25 cellular contexts compared by ENCODE assay signal in the genomic region with DNA sequence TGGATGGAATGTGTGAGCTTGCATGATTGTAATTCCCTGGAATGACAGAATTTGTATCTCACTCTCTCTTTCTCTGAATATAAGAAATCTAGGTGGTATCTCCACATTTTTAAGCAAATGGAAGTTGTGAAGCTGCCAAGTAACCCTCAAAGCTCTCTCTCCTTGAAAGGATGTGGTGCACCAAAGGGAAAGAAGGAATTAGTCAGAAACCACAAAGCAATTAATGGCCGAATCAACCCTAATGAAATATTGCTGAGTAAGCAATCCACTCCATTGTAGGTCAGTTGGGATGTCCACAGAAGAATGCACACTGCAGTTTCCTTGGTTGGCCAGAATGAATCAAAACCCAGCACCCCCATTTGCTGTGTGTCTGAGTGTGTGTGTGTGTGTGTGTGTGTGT.
DNase-seq lines count a peak whose midpoint lies in the region; ATAC-seq, FAIRE-seq and TF ChIP-seq lines count a peak whose summit lies in the region.
"Had no signal": no experiment of that assay in that cellular context is flagged by ENCODE, and none has a peak within 500 bp of the region (broad histone marks: within the 10 kb centered on the region; RNA-seq: fewer than 3 reads in every experiment).

No MANE protein-coding gene starts in this region.

- no peaks in the 10 kb centered on the region for H3K4me1 Mint-ChIP-seq in activated CD4-positive, alpha-beta T cell treated with anti-CD3 and anti-CD28 coated beads, Interleukin-2, amount 10 ng/mL, durations not matched to agents 24 days and 14 days
- H3K4me1 Mint-ChIP-seq: activated CD4-positive, alpha-beta memory T cell treated with anti-CD3 and anti-CD28 coated beads, Interleukin-2, amount 10 ng/mL, durations not matched to agents 7 days and 5 days; CD4-positive, alpha-beta memory T cell had no signal

- H3K27ac ChIP-seq in GM23248 (no peak overlapping the region), upper lobe of right lung (no peak overlapping the region)
- H3K27ac ChIP-seq: cardiac muscle cell, heart left ventricle, parathyroid adenoma, sigmoid colon had no signal

- no peaks in the 10 kb centered on the region for H3K9me2 ChIP-seq in GM23248 (ENCODE audit: insufficient read depth)

- intact Hi-C loops in upper lobe of right lung (cut with DNase I) = no loop called here
- intact Hi-C loops in activated CD4-positive, alpha-beta T cell treated with anti-CD3 and anti-CD28 coated beads, Interleukin-2, amount 10 ng/mL, durations not matched to agents 24 days and 14 days (cut with micrococcal nuclease) = no loop called here

- CTCF ChIA-PET in AG04449 (lab: Yijun Ruan, JAX) = interaction anchor here (0.8 to 1.7 kb wide), 4 partner anchors 9 to 26 kb away, joined by 3 to 5 read pairs (median 4); no protein-coding TSS in a partner anchor

- TF ChIP-seq CTCF in AG04449 (IDR thresholded peaks at IDR 0.05; ENCODE audit: insufficient read depth, low read length, missing control alignments) = no peak
- no peak for TF ChIP-seq CTCF in upper lobe of right lung (IDR thresholded peaks at IDR 0.05)

- H3K27me3 Mint-ChIP-seq in activated CD4-positive, alpha-beta T cell treated with anti-CD3 and anti-CD28 coated beads, Interleukin-2, amount 10 ng/mL, durations not matched to agents 24 days and 14 days = peaks cover 2% of the 10 kb centered on the region

- H3K4me2 ChIP-seq in GM23248 (ENCODE audit: unreplicated experiment) = no peak overlapping the region

- no peak overlapping the region for H2AFZ ChIP-seq in GM23248
- H2AFZ ChIP-seq: parathyroid adenoma had no signal

- H3K36me3 Mint-ChIP-seq in activated CD4-positive, alpha-beta T cell treated with anti-CD3 and anti-CD28 coated beads, Interleukin-2, amount 10 ng/mL, durations not matched to agents 24 days and 14 days (ENCODE audit: low read depth) = no peaks in the 10 kb centered on the region
- H3K36me3 Mint-ChIP-seq: CD4-positive, alpha-beta memory T cell; IgD-negative memory B cell had no signal

- H3K27me3 ChIP-seq in GM23248 (replicated peaks; ENCODE audit: insufficient read depth) (peaks cover 3% of the 10 kb centered on the region; the same call in 1 of the 2 replicates), upper lobe of right lung (no peaks in the 10 kb centered on the region)
- H3K27me3 ChIP-seq: cardiac muscle cell, MG63 had no signal

- POLR2A ChIA-PET in AG04449 (lab: Yijun Ruan, JAX) = interaction anchor here (0.7 kb wide), 1 partner anchor 1083 kb away, joined by 3 read pairs; no protein-coding TSS in a partner anchor

- H3K27ac Mint-ChIP-seq in activated CD4-positive, alpha-beta T cell treated with anti-CD3 and anti-CD28 coated beads, Interleukin-2, amount 10 ng/mL, durations not matched to agents 24 days and 14 days = no peak overlapping the region
- H3K27ac Mint-ChIP-seq: activated CD4-positive, alpha-beta memory T cell treated with anti-CD3 and anti-CD28 coated beads, Interleukin-2, amount 10 ng/mL, durations not matched to agents 7 days and 5 days; CD4-positive, alpha-beta memory T cell; IgD-negative memory B cell; nephron had no signal

- no peaks in the 10 kb centered on the region for H3F3A ChIP-seq in GM23248 (ENCODE audit: insufficient read depth)

- no peak overlapping the region for H3K9ac ChIP-seq in GM23248
- H3K9ac ChIP-seq: parathyroid adenoma had no signal

- TF ChIP-seq POLR2A in H54 (IDR thresholded peaks at IDR 0.05; ENCODE audit: low read depth, low read length) = no peak

- peak; percentile 29 for DNase-seq in AG04449 (ENCODE audit: low read depth, low spot score)
- peak; percentile 35 for DNase-seq in GM23248
- DNase-seq in amniotic epithelial cell (ENCODE audit: low read depth) = peak; percentile 0
- DNase-seq in glomerular visceral epithelial cell (ENCODE audit: extremely low spot score) = peak; percentile 64
- no peak for DNase-seq in upper lobe of right lung
- no peak for DNase-seq in NCI-H2227 treated with DMSO at 0.1 percent for 48 hours (lab: John Stamatoyannopoulos, UW)
- no peak for DNase-seq in activated CD4-positive, alpha-beta T cell treated with anti-CD3 and anti-CD28 coated beads, Interleukin-2, amount 10 ng/mL, durations not matched to agents 24 days and 14 days
- no peak for DNase-seq in H54 (ENCODE audit: insufficient read length, low spot score)
- DNase-seq: activated CD4-positive, alpha-beta memory T cell treated with anti-CD3 and anti-CD28 coated beads, Interleukin-2, amount 10 ng/mL, durations not matched to agents 7 days and 5 days; activated CD4-positive, CD25-positive, alpha-beta regulatory T cell; activated effector memory CD4-positive, alpha-beta T cell treated with anti-CD3 and anti-CD28 coated beads, Interleukin-2, amount 50 U/mL, for 16 hours; activated T-cell treated with anti-CD3 and anti-CD28 coated beads for 4 hours; CD4-positive, alpha-beta memory T cell; heart left ventricle; left ventricle myocardium superior; MG63; NCI-H1436; NCI-H524 treated with DMSO at 0.1 percent for 48 hours; sigmoid colon; stimulated activated CD8-positive, alpha-beta memory T cell treated with anti-CD3 and anti-CD28 coated beads, Interleukin-4, amount 100 ng/mL, for 48 hours had no signal

- no peaks in the 10 kb centered on the region for H3K9me3 Mint-ChIP-seq in activated CD4-positive, alpha-beta T cell treated with anti-CD3 and anti-CD28 coated beads, Interleukin-2, amount 10 ng/mL, durations not matched to agents 24 days and 14 days
- H3K9me3 Mint-ChIP-seq: activated CD4-positive, alpha-beta memory T cell treated with anti-CD3 and anti-CD28 coated beads, Interleukin-2, amount 10 ng/mL, durations not matched to agents 7 days and 5 days; nephron had no signal

- H3K9me3 ChIP-seq in GM23248 (ENCODE audit: low read depth) (no peaks in the 10 kb centered on the region), upper lobe of right lung (no peaks in the 10 kb centered on the region)
- H3K9me3 ChIP-seq: heart left ventricle, MG63, sigmoid colon had no signal

- ATAC-seq in upper lobe of right lung = no peak
- ATAC-seq: heart left ventricle, left ventricle myocardium superior had no signal

- WGBS in GM23248 (ENCODE audit: low coverage in 1 of 2, low lambda C conversion rate in 2 of 2, missing lambda C conversion rate in 2 of 2), 2 experiments = 0% methylated on average over 1 of the region's 1 CpG

- H3K4me1 ChIP-seq in GM23248 (ENCODE audit: insufficient read depth) = no peaks in the 10 kb centered on the region; the same call in 1 of the 2 replicates
- H3K4me1 ChIP-seq in upper lobe of right lung = no peaks in the 10 kb centered on the region
- H3K4me1 ChIP-seq: parathyroid adenoma, sigmoid colon had no signal

- no peaks in the 10 kb centered on the region for H4K20me1 ChIP-seq in GM23248 (ENCODE audit: insufficient read depth)

- in situ Hi-C loops in GM23248 (cut with MboI) = loop anchor here (25.0 kb wide), 1 partner anchor 240 kb away; a partner anchor contains a TSS

- H3K36me3 ChIP-seq in GM23248 (ENCODE audit: low read depth) (no peaks in the 10 kb centered on the region), upper lobe of right lung (no peaks in the 10 kb centered on the region)
- H3K36me3 ChIP-seq: cardiac muscle cell, heart left ventricle, MG63, sigmoid colon had no signal

- H3K4me3 ChIP-seq in AG04449 (ENCODE audit: low read depth, low read length) = no peak overlapping the region
- no peak overlapping the region for H3K4me3 ChIP-seq in GM23248
- no peak overlapping the region for H3K4me3 ChIP-seq in upper lobe of right lung
- H3K4me3 ChIP-seq: cardiac muscle cell, heart left ventricle, MG63, sigmoid colon had no signal

- no peaks in the 10 kb centered on the region for H3K79me2 ChIP-seq in GM23248 (ENCODE audit: insufficient read depth)
- H3K79me2 ChIP-seq: parathyroid adenoma had no signal

- H3K4me3 Mint-ChIP-seq in activated CD4-positive, alpha-beta T cell treated with anti-CD3 and anti-CD28 coated beads, Interleukin-2, amount 10 ng/mL, durations not matched to agents 24 days and 14 days = no peak overlapping the region
- H3K4me3 Mint-ChIP-seq: activated CD4-positive, alpha-beta memory T cell treated with anti-CD3 and anti-CD28 coated beads, Interleukin-2, amount 10 ng/mL, durations not matched to agents 7 days and 5 days; CD4-positive, alpha-beta memory T cell; IgD-negative memory B cell; nephron had no signal

- no peak for FAIRE-seq in H54 (lab: Jason Lieb, UNC)
- FAIRE-seq: GM12891 had no signal

Comparison
In these comparisons a context has a peak if more than half of its experiments do, and no peak if none do; other contexts are left out.
1. DNase-seq: peak in AG04449 (single experiment), GM23248 (single experiment), amniotic epithelial cell (single experiment) and glomerular visceral epithelial cell (single experiment); none in upper lobe of right lung (single experiment), NCI-H2227 treated with DMSO at 0.1 percent for 48 hours (single experiment), activated CD4-positive, alpha-beta T cell treated with anti-CD3 and anti-CD28 coated beads, Interleukin-2, amount 10 ng/mL, durations not matched to agents 24 days and 14 days (single experiment) and H54 (single experiment).